In genomic region chr21:26809745-26810144, GRCh38 we compare ENCODE assay signal across 18 cellular contexts. TPM values are rescaled to one million over a fixed set of nuclear protein-coding genes. Genes with fewer than 3 reads are reported as not detected.
DNase-seq lines count a peak whose midpoint lies in the region; ATAC-seq, FAIRE-seq and TF ChIP-seq lines count a peak whose summit lies in the region.
"Had no signal": no experiment of that assay in that cellular context is flagged by ENCODE, and none has a peak within 500 bp of the region (broad histone marks: within the 10 kb centered on the region; RNA-seq: fewer than 3 reads in every experiment).

No MANE protein-coding gene starts in this region.

- H3K9me3 ChIP-seq in SJSA1 (replicated peaks) = no peaks in the 10 kb centered on the region
- no peaks in the 10 kb centered on the region for H3K9me3 ChIP-seq in esophagus squamous epithelium
- no peaks in the 10 kb centered on the region for H3K9me3 ChIP-seq in small intestine (ENCODE audit: control insufficient read depth, low read depth)
- H3K9me3 ChIP-seq: Caco-2 had no signal

- no peak for TF ChIP-seq CTCF in RWPE1 (conservative IDR thresholded peaks at IDR 0.05; ENCODE audit: low read depth)
- TF ChIP-seq CTCF in esophagus squamous epithelium (IDR thresholded peaks at IDR 0.05) = no peak

- 42 to 59% methylated on average over 4 of the region's 4 CpGs for WGBS in esophagus squamous epithelium, 2 donors
- 86 to 93% (median 87%) methylated on average over 4 of the region's 4 CpGs for WGBS in small intestine, 3 donors

- H3K27me3 ChIP-seq in SJSA1 (replicated peaks) (no peaks in the 10 kb centered on the region), esophagus squamous epithelium (no peaks in the 10 kb centered on the region), small intestine (ENCODE audit: control insufficient read depth in 2 of 2, insufficient read depth in 2 of 2, low read length in 2 of 2) (no peaks in the 10 kb centered on the region)

- POLR2A ChIA-PET in RWPE1 (lab: Yijun Ruan, JAX; ENCODE audit: low non-redundant PET) = no interaction called here

- intact Hi-C loops in esophagus squamous epithelium (cut with DNase I) = no loop called here

- no peak overlapping the region for H3K27ac ChIP-seq in RWPE1
- peak overlapping the region; percentile 84 for H3K27ac ChIP-seq in SJSA1
- peak overlapping the region; percentile 43 for H3K27ac ChIP-seq in epithelial cell of prostate
- H3K27ac ChIP-seq in esophagus squamous epithelium = no peak overlapping the region
- H3K27ac ChIP-seq in small intestine (ENCODE audit: low read depth in 1 of 2, low read length in 1 of 2) = no peak overlapping the region

- no peak for TF ChIP-seq POLR2A in esophagus squamous epithelium (IDR thresholded peaks at IDR 0.05)

- CTCF ChIA-PET in RWPE1 (lab: Yijun Ruan, JAX) = no interaction called here

- peak; percentile 19 for DNase-seq in RWPE1 (ENCODE audit: low spot score)
- no peak for DNase-seq in SJSA1 (ENCODE audit: low read depth in 1 of 2, low spot score in 2 of 2)
- peak; percentile 69 for DNase-seq in epithelial cell of prostate (ENCODE audit: low read depth, low spot score)
- no peak for DNase-seq in esophagus squamous epithelium (lab: John Stamatoyannopoulos, UW)
- no peak for DNase-seq in small intestine
- DNase-seq: C1 segment of cervical spinal cord; Caco-2; CD4-positive, CD25-positive, alpha-beta regulatory T cell; CD8-positive, alpha-beta T cell; DMS153; DND-41; H9 had no signal

- peaks cover 73% of the 10 kb centered on the region for H3K4me1 ChIP-seq in SJSA1 (replicated peaks)
- peaks cover 0 to 5% (median 0%) of the 10 kb centered on the region in 3 donors for H3K4me1 ChIP-seq in esophagus squamous epithelium
- H3K4me1 ChIP-seq in small intestine (ENCODE audit: control insufficient read depth in 2 of 2, insufficient read depth in 1 of 2, low read depth in 1 of 2, low read length in 1 of 2) = no peaks in the 10 kb centered on the region

- no peak for ATAC-seq in GM19328 (IDR thresholded peaks at IDR 0.05; ENCODE audit: unreplicated experiment)
- ATAC-seq in GM21825 (IDR thresholded peaks at IDR 0.05; ENCODE audit: unreplicated experiment) = no peak
- ATAC-seq: CD8-positive, alpha-beta T cell; GM23338; HCT116 had no signal

- no peaks in the 10 kb centered on the region for H3K36me3 ChIP-seq in SJSA1
- H3K36me3 ChIP-seq in esophagus squamous epithelium = no peaks in the 10 kb centered on the region
- H3K36me3 ChIP-seq in small intestine (ENCODE audit: control insufficient read depth in 2 of 2, insufficient read depth in 2 of 2, low read length in 2 of 2) = no peaks in the 10 kb centered on the region

- FAIRE-seq in small intestine (lab: Jason Lieb, UNC) = no peak
- FAIRE-seq: G401.6, GM12892 had no signal

- H3K4me3 ChIP-seq in SJSA1 (no peak overlapping the region), esophagus squamous epithelium (no peak overlapping the region), small intestine (ENCODE audit: low read depth in 1 of 2, low read length in 2 of 2) (no peak overlapping the region)
- H3K4me3 ChIP-seq: GM23338 had no signal

RNA-seq across cellular contexts. Expression of gene ADAMTS1, which starts 35.5 kb away (rescaled TPM):
- total RNA-seq in SJSA1 (2014; rRNA removed; shearing (Covaris generic)) = 57.6 and 69.7 TPM in 2 replicates
- 10 to 100 TPM in 3 of 4 donors, 1 to 10 TPM in 1; 2.8 to 33.0 (median 19.3) TPM for total RNA-seq in esophagus squamous epithelium
- polyA plus RNA-seq in small intestine = 10 to 100 TPM in 1 of 3 donors, 1 to 10 TPM in 1, under 1 TPM in 1; 0.89 to 94.8 (median 4.1) TPM
- total RNA-seq: Caco-2; CD8-positive, alpha-beta T cell had no signal

Comparison
In these comparisons a context has a peak if more than half of its experiments do, and no peak if none do; other contexts are left out.
1. DNase-seq: peak in RWPE1 (single experiment) and epithelial cell of prostate (single experiment); none in SJSA1 (0 of 2), esophagus squamous epithelium (single experiment) and small intestine (single experiment).
2. H3K27ac ChIP-seq: peak in SJSA1 (single experiment) and epithelial cell of prostate (single experiment); none in RWPE1 (single experiment), esophagus squamous epithelium (0 of 4) and small intestine (0 of 2).